Comparison of ENCODE assay signal across 21 cellular contexts in genomic region chr19:14050512-14050911, GRCh38. TPM values are rescaled to one million over a fixed set of nuclear protein-coding genes. Genes with fewer than 3 reads are reported as not detected.
DNase-seq lines count a peak whose midpoint lies in the region; ATAC-seq and TF ChIP-seq lines count a peak whose summit lies in the region.
"Had no signal": no experiment of that assay in that cellular context is flagged by ENCODE, and none has a peak within 500 bp of the region (broad histone marks: within the 10 kb centered on the region; RNA-seq: fewer than 3 reads in every experiment).

No MANE protein-coding gene starts in this region.

- no peaks in the 10 kb centered on the region for H3K27me3 ChIP-seq in H7 (ENCODE audit: control insufficient read depth, insufficient read depth, low read length)

- in situ Hi-C loops in G401 (cut with HindIII; ENCODE audit: low sequenced_read_pairs), result no loop called here

- H3K4me1 Mint-ChIP-seq in T-helper 17 cell (peaks cover 21% of the 10 kb centered on the region), endothelial cell (ENCODE audit: unreplicated experiment) (no peaks in the 10 kb centered on the region)
- H3K4me1 Mint-ChIP-seq: B cell had no signal

- H3K4me3 ChIP-seq in H7 (ENCODE audit: insufficient read depth, low read depth, low read length), result no peak overlapping the region
- H3K4me3 ChIP-seq: A549; BLaER1 treated with 17β-estradiol and CSF1 and Interleukin-3, amounts not matched to agents 10 nM and 100 nM had no signal

- TF ChIP-seq CTCF in endothelial cell (IDR thresholded peaks at IDR 0.05; ENCODE audit: unreplicated experiment), result no peak

- no peaks in the 10 kb centered on the region for H3K9me3 Mint-ChIP-seq in endothelial cell (ENCODE audit: unreplicated experiment)
- H3K9me3 Mint-ChIP-seq: CD4-positive, alpha-beta T cell; CD8-positive, alpha-beta T cell had no signal

- ATAC-seq in T-helper 17 cell, result no peak
- no peak for ATAC-seq in left lobe of liver
- ATAC-seq: A549; CD8-positive, alpha-beta T cell had no signal

- H3K4me3 Mint-ChIP-seq in T-helper 17 cell, result no peak overlapping the region
- peak overlapping the region; percentile 19 for H3K4me3 Mint-ChIP-seq in endothelial cell (ENCODE audit: unreplicated experiment)
- H3K4me3 Mint-ChIP-seq: B cell; CD4-positive, alpha-beta T cell; CD8-positive, alpha-beta T cell had no signal

- peaks cover 2% of the 10 kb centered on the region; the same call in 1 of the 2 replicates for H3K36me3 ChIP-seq in H7 (replicated peaks; ENCODE audit: control insufficient read depth, insufficient read depth, low read length)

- H3K27me3 Mint-ChIP-seq in T-helper 17 cell (no peaks in the 10 kb centered on the region), endothelial cell (ENCODE audit: unreplicated experiment) (peaks cover 3% of the 10 kb centered on the region)
- H3K27me3 Mint-ChIP-seq: B cell; CD4-positive, alpha-beta T cell had no signal

- H3K27ac Mint-ChIP-seq in T-helper 17 cell (peak overlapping the region; percentile 53), endothelial cell (ENCODE audit: unreplicated experiment) (no peak overlapping the region)
- H3K27ac Mint-ChIP-seq: B cell; CD4-positive, alpha-beta T cell; CD8-positive, alpha-beta T cell had no signal

- peaks cover 9% of the 10 kb centered on the region for H3K36me3 Mint-ChIP-seq in T-helper 17 cell (ENCODE audit: low read depth)
- H3K36me3 Mint-ChIP-seq in endothelial cell (ENCODE audit: low read depth, unreplicated experiment), result peaks cover 4% of the 10 kb centered on the region

- H3K9me3 ChIP-seq in T-helper 17 cell (ENCODE audit: control insufficient read depth, low read length, poor library complexity, severe bottlenecking), result no peaks in the 10 kb centered on the region

- DNase-seq in H7 (peak; percentile 8), T-helper 17 cell (no peak), endothelial cell (ENCODE audit: low spot score) (no peak), G401 (ENCODE audit: low spot score) (no peak), left lobe of liver (ENCODE audit: low spot score) (no peak)
- no peak for DNase-seq in stimulated activated naive CD4-positive, alpha-beta T cell treated with Interleukin-2 at 50 U/mL for 16 hours (lab: John Stamatoyannopoulos, UW)
- DNase-seq: AML-193; Caco-2; Calu3; CD4-positive, alpha-beta T cell; CD8-positive, alpha-beta T cell; DMS53; DMS79; DND-41; EL; GF-D8 had no signal

RNA-seq across cellular contexts. Expression of gene PALM3, which starts 11.4 kb away (rescaled TPM):
- total RNA-seq in H7 (2014; rRNA removed; shearing (Covaris generic)), result 8.1 and 9.4 TPM in 2 replicates
- total RNA-seq in T-helper 17 cell (not detected), endothelial cell (ENCODE audit: unreplicated experiment) (0.90 TPM), left lobe of liver (42.7 TPM)
- total RNA-seq in G401 (2014; rRNA removed; shearing (Covaris generic)), result 14.8 and 23.1 TPM in 2 replicates
- total RNA-seq: B cell; CD8-positive, alpha-beta T cell had no signal

RNA-seq across cellular contexts. Expression of gene IL27RA, which starts 18.9 kb away (rescaled TPM):
- 8.8 and 10.1 TPM in 2 replicates for total RNA-seq in H7 (2014; rRNA removed; shearing (Covaris generic))
- total RNA-seq in T-helper 17 cell (10 to 100 TPM; 39.6 to 51.6 TPM), endothelial cell (ENCODE audit: unreplicated experiment) (6.3 TPM), left lobe of liver (1.4 TPM)
- total RNA-seq in G401 (2014; rRNA removed; shearing (Covaris generic)), result 28.1 and 32.5 TPM in 2 replicates

RNA-seq across cellular contexts. Expression of gene MISP3, which starts 22.1 kb away (rescaled TPM):
- total RNA-seq in H7 (2014; rRNA removed; shearing (Covaris generic)), result 0.52 and 0.92 TPM in 2 replicates
- 1 to 10 TPM in 1 of 2 donors, under 1 TPM in 1; 0.65 to 1.3 TPM for total RNA-seq in T-helper 17 cell
- not detected for total RNA-seq in endothelial cell (ENCODE audit: unreplicated experiment)
- total RNA-seq in G401 (2014; rRNA removed; shearing (Covaris generic)), result 2.8 and 4.6 TPM in 2 replicates
- 15.2 TPM for total RNA-seq in left lobe of liver

RNA-seq across cellular contexts. Expression of gene RLN3, which starts 22.6 kb away (rescaled TPM):
- total RNA-seq in H7 (2014; rRNA removed; shearing (Covaris generic)), result not detected in 2 replicates
- not detected for total RNA-seq in T-helper 17 cell
- total RNA-seq in endothelial cell (ENCODE audit: unreplicated experiment), result not detected
- total RNA-seq in G401 (2014; rRNA removed; shearing (Covaris generic)), result not detected in 2 replicates
- total RNA-seq in left lobe of liver, result not detected
- total RNA-seq: A172; B cell; Caco-2; Calu3; CD4-positive, alpha-beta T cell; CD8-positive, alpha-beta T cell; Daoy had no signal

RNA-seq across cellular contexts. Expression of gene C19orf67, which starts 35.1 kb away (rescaled TPM):
- 0.94 and 1.3 TPM in 2 replicates for total RNA-seq in H7 (2014; rRNA removed; shearing (Covaris generic))
- total RNA-seq in T-helper 17 cell (under 1 TPM; 0.22 to 0.31 TPM), endothelial cell (ENCODE audit: unreplicated experiment) (not detected), left lobe of liver (not detected)
- not detected in 2 replicates for total RNA-seq in G401 (2014; rRNA removed; shearing (Covaris generic))
- total RNA-seq: A172; Caco-2; Calu3; CD4-positive, alpha-beta T cell; CD8-positive, alpha-beta T cell; Daoy had no signal
